Comparison of ENCODE assay signal across 15 cellular contexts in genomic region chr2:42224422-42225067, GRCh38. TPM values are rescaled to one million over a fixed set of nuclear protein-coding genes. Genes with fewer than 3 reads are reported as not detected.
DNase-seq lines count a peak whose midpoint lies in the region; ATAC-seq, FAIRE-seq and TF ChIP-seq lines count a peak whose summit lies in the region.
"Had no signal": no experiment of that assay in that cellular context is flagged by ENCODE, and none has a peak within 500 bp of the region (broad histone marks: within the 10 kb centered on the region; RNA-seq: fewer than 3 reads in every experiment).

No MANE protein-coding gene starts in this region.

- H3K27me3 ChIP-seq in gastroesophageal sphincter: no peaks in the 10 kb centered on the region
- H3K27me3 ChIP-seq: foreskin keratinocyte had no signal

- H3K4me1 ChIP-seq in A549 (peaks cover 49% of the 10 kb centered on the region), HEK293 (ENCODE audit: control insufficient read depth, insufficient read depth, low read length) (no peaks in the 10 kb centered on the region), gastroesophageal sphincter (peaks cover 0 to 13% (median 0%) of the 10 kb centered on the region in 3 donors)

- H3K36me3 ChIP-seq in HEK293 (ENCODE audit: control insufficient read depth in 2 of 2, insufficient read depth in 1 of 2, low read length in 2 of 2) (no peaks in the 10 kb centered on the region), gastroesophageal sphincter (no peaks in the 10 kb centered on the region)

- H3K9me3 ChIP-seq in A549 (no peaks in the 10 kb centered on the region), HEK293 (ENCODE audit: control insufficient read depth, insufficient read depth, low read depth, low read length) (no peaks in the 10 kb centered on the region), gastroesophageal sphincter (no peaks in the 10 kb centered on the region)

- TF ChIP-seq CTCF in A549 (IDR thresholded peaks at IDR 0.05) (no peak), HEK293 (tag by site-specific recombination; IDR thresholded peaks at IDR 0.05) (no peak), omental fat pad (IDR thresholded peaks at IDR 0.05) (no peak), gastroesophageal sphincter (IDR thresholded peaks at IDR 0.05) (no peak)

- TF ChIP-seq POLR2A in A549 (IDR thresholded peaks at IDR 0.05; ENCODE audit: low read length) (no peak), gastroesophageal sphincter (IDR thresholded peaks at IDR 0.05) (no peak)

- POLR2A ChIA-PET in A549 (lab: Yijun Ruan, JAX): no interaction called here
- POLR2A ChIA-PET in HEK293 (lab: Yijun Ruan, JAX): no interaction called here

- WGBS in A549 (ENCODE audit: missing lambda C conversion rate): 70% methylated on average over 4 of the region's 4 CpGs
- 69 to 71% methylated on average over 4 of the region's 4 CpGs for WGBS in gastroesophageal sphincter (ENCODE audit: low coverage in 1 of 2), 2 donors

- H3K27ac ChIP-seq in A549 (peak overlapping the region; percentile 19 to 56; a peak in 3 of 6 replicates), HEK293 (ENCODE audit: extremely low read depth, low read depth, low read length) (no peak overlapping the region), gastroesophageal sphincter (no peak overlapping the region)
- H3K27ac ChIP-seq: foreskin keratinocyte, parathyroid adenoma had no signal

- DNase-seq in A549 (ENCODE audit: low read depth in 1 of 2, low spot score in 1 of 2) (no peak), SHP77 treated with DMSO at 0.1 percent for 48 hours (lab: John Stamatoyannopoulos, UW) (peak; percentile 58), left colon (no peak), NCI-H1436 (lab: John Stamatoyannopoulos, UW) (no peak), omental fat pad (ENCODE audit: low spot score) (no peak)
- DNase-seq: activated CD4-positive, alpha-beta T cell treated with anti-CD3 and anti-CD28 coated beads, Interleukin-2, amount 50 U/mL, for 48 hours; effector CD8-positive, alpha-beta T cell; foreskin keratinocyte; NCI-H526 treated with DMSO at 0.1 percent for 48 hours; T1000 had no signal

- peak overlapping the region; percentile 52 for H3K4me2 ChIP-seq in A549

- H3K4me3 ChIP-seq in A549 (no peak overlapping the region), HEK293 (ENCODE audit: low read depth, low read length) (no peak overlapping the region), gastroesophageal sphincter (no peak overlapping the region)

- ATAC-seq in A549: no peak; a peak in 1 of 6 replicates
- ATAC-seq in left colon: peak; percentile 88
- ATAC-seq in HG02798 (IDR thresholded peaks at IDR 0.05; ENCODE audit: poor library complexity, unreplicated experiment): no peak
- ATAC-seq in omental fat pad (ENCODE audit: low FRiP score): no peak
- ATAC-seq in gastroesophageal sphincter: no peak
- ATAC-seq: foreskin keratinocyte, Right ventricle myocardium inferior had no signal

- CTCF ChIA-PET in A549 (lab: Yijun Ruan, JAX): no interaction called here
- CTCF ChIA-PET in HEK293 (lab: Yijun Ruan, JAX): interaction anchor here (1.1 kb wide), 1 partner anchor 129 kb away, joined by 3 read pairs; no protein-coding TSS in a partner anchor

- TF ChIP-seq EP300 in A549 (IDR thresholded peaks at IDR 0.05) (no peak), gastroesophageal sphincter (IDR thresholded peaks at IDR 0.05) (no peak)

- no peak for FAIRE-seq in A549 (lab: Jason Lieb, UNC)

- no peak for TF ChIP-seq RAD21 in A549 (conservative IDR thresholded peaks at IDR 0.05 in 1 of 2, IDR thresholded peaks at IDR 0.05 in 1 of 2)

- intact Hi-C loops in left colon (cut with DNase I, micrococcal nuclease): no loop called here

TF ChIP-seq in A549, 52 proteins besides CTCF, POLR2A, EP300 and RAD21:
- TF ChIP-seq RCOR1 (IDR thresholded peaks at IDR 0.05; ENCODE audit: low read depth, low read length) (no peak), CEBPB (IDR thresholded peaks at IDR 0.05) (peak; percentile 21 to 39; a peak in 1 of 4 replicates)

TF ChIP-seq in HEK293, 187 proteins besides CTCF, POLR2A, EP300 and RAD21:
- TF ChIP-seq FEZF1 (tag by site-specific recombination; IDR thresholded peaks at IDR 0.05): peak; percentile 71
- peak; percentile 92 for TF ChIP-seq PRDM4 (tag by site-specific recombination; IDR thresholded peaks at IDR 0.05)
- no peak for TF ChIP-seq ZBTB17 (tag by site-specific recombination; IDR thresholded peaks at IDR 0.05)
- no peak for TF ChIP-seq HOXD13 (CRISPR knock-in tag; IDR thresholded peaks at IDR 0.05; ENCODE audit: borderline replicate concordance)
- no peak for TF ChIP-seq ZIC2 (tag by site-specific recombination; IDR thresholded peaks at IDR 0.05)
- peak; percentile 26 for TF ChIP-seq OSR2 (tag by site-specific recombination; IDR thresholded peaks at IDR 0.05)
- no peak for TF ChIP-seq ZNF560 (tag by site-specific recombination; IDR thresholded peaks at IDR 0.05; ENCODE audit: borderline replicate concordance)
- TF ChIP-seq ZNF473 (tag by site-specific recombination; IDR thresholded peaks at IDR 0.05): no peak
- TF ChIP-seq ZNF843 (tag by site-specific recombination; IDR thresholded peaks at IDR 0.05): 0 out of 2 replicates have a peak, but pooled peaks have one; percentile 28
- TF ChIP-seq ZNF707 (tag by site-specific recombination; IDR thresholded peaks at IDR 0.05): no peak
- TF ChIP-seq ZSCAN23 (tag by site-specific recombination; IDR thresholded peaks at IDR 0.05): no peak
- TF ChIP-seq ZNF18 (tag by site-specific recombination; IDR thresholded peaks at IDR 0.05): peak; percentile 80
- TF ChIP-seq ZNF146 (tag by site-specific recombination; IDR thresholded peaks at IDR 0.05): no peak
- TF ChIP-seq ZNF292 (tag by site-specific recombination; IDR thresholded peaks at IDR 0.05; ENCODE audit: borderline replicate concordance, low read depth): no peak

RNA-seq across cellular contexts. Expression of gene EML4, which starts 55.4 kb away (rescaled TPM):
- polyA plus RNA-seq in A549 (2011; rRNA removed) (115 and 130 TPM in 2 replicates), A549 (2017; fragmentation: RNase III; extraction: RNeasy Plus Mini Kit Qiagen cat#74134 plus additional on column Dnase treatment) (34.6 to 39.0 TPM (median 36.3 TPM) in 3 replicates)
- 23.2 and 24.9 TPM in 2 replicates for polyA plus RNA-seq in A549 (2012; cell fraction: cytosol; rRNA removed)
- 20.9 and 29.1 TPM in 2 replicates for polyA plus RNA-seq in A549 (2012; cell fraction: nucleus; rRNA removed)
- polyA minus RNA-seq in A549 (2011; rRNA and poly(A)+ RNA removed): 88.9 and 93.5 TPM in 2 replicates
- total RNA-seq in left colon (10 to 100 TPM; 68.2 to 76.5 TPM), omental fat pad (10 to 100 TPM; 33.3 to 79.6 (median 41.5) TPM), gastroesophageal sphincter (10 to 100 TPM; 18.5 to 31.4 (median 23.7) TPM)

Comparison
In these comparisons a context has a peak if more than half of its experiments do, and no peak if none do; other contexts are left out.
1. H3K27ac ChIP-seq: peak in A549 (2 of 2); none in HEK293 (single experiment) and gastroesophageal sphincter (0 of 4).